Comparison of ENCODE assay signal across 6 cellular contexts in genomic region chr19:43595605-43595998, GRCh38. TPM values are rescaled to one million over a fixed set of nuclear protein-coding genes. Genes with fewer than 3 reads are reported as not detected.
A peak's percentile ranks its signal among the peaks of the same experiment; 100 is the strongest.
DNase-seq lines count a peak whose midpoint lies in the region; ATAC-seq, FAIRE-seq and TF ChIP-seq lines count a peak whose summit lies in the region.

No MANE protein-coding gene starts in this region.

- peak overlapping the region; percentile 54; the same call in 1 of the 2 replicates for H3K23ac ChIP-seq in IMR-90 (ENCODE audit: low read depth, low read length)

- H4K8ac ChIP-seq in IMR-90 (ENCODE audit: low read depth in 2 of 2, low read length in 2 of 2), result peak overlapping the region; percentile 1 to 41; a peak in 1 of 4 replicates

- no peak for TF ChIP-seq RAD21 in IMR-90 (IDR thresholded peaks at IDR 0.05; ENCODE audit: low read length)

- DNase-seq in IMR-90, result no peak
- no peak for DNase-seq in endothelial cell of umbilical vein (ENCODE audit: low read depth, low spot score)
- DNase-seq in dedifferentiated amniotic fluid mesenchymal stem cell (ENCODE audit: extremely low spot score), result no peak

- H3K4ac ChIP-seq in IMR-90 (ENCODE audit: low read depth, low read length), result peak overlapping the region; percentile 23

- peak overlapping the region; percentile 47 for H2BK5ac ChIP-seq in IMR-90 (ENCODE audit: low read depth, low read length, poor library complexity, severe bottlenecking)

- no peak overlapping the region for H3K18ac ChIP-seq in IMR-90 (ENCODE audit: low read depth, low read length)

- peaks cover 27 to 68% of the 10 kb centered on the region in 2 experiments for H3K79me1 ChIP-seq in IMR-90 (ENCODE audit: low read depth in 1 of 2, low read length in 2 of 2)

- no peaks in the 10 kb centered on the region for H3K9me3 ChIP-seq in DOHH2 (ENCODE audit: control insufficient read depth, insufficient read depth, low read length)
- no peaks in the 10 kb centered on the region for H3K9me3 ChIP-seq in IMR-90 (ENCODE audit: control insufficient read depth, insufficient read depth, low read length)
- no peaks in the 10 kb centered on the region for H3K9me3 ChIP-seq in endothelial cell of umbilical vein (replicated peaks; ENCODE audit: control insufficient read depth, insufficient read depth, low read length)
- no peaks in the 10 kb centered on the region for H3K9me3 ChIP-seq in skeletal muscle tissue (ENCODE audit: control insufficient read depth in 3 of 3, low read length in 3 of 3)

- H4K91ac ChIP-seq in IMR-90 (ENCODE audit: insufficient read depth, low read depth, low read length), result peak overlapping the region; percentile 28; the same call in 1 of the 2 replicates

- no peaks in the 10 kb centered on the region for H3K27me3 ChIP-seq in DOHH2 (ENCODE audit: control insufficient read depth, low read length)
- no peaks in the 10 kb centered on the region for H3K27me3 ChIP-seq in IMR-90 (ENCODE audit: control insufficient read depth, insufficient read depth, low read length)
- H3K27me3 ChIP-seq in endothelial cell of umbilical vein (ENCODE audit: control insufficient read depth in 2 of 2, insufficient read depth in 2 of 2, low read length in 2 of 2), result no peaks in the 10 kb centered on the region
- H3K27me3 ChIP-seq in skeletal muscle tissue (ENCODE audit: control insufficient read depth in 3 of 3, insufficient read depth in 3 of 3, low read length in 3 of 3), result no peaks in the 10 kb centered on the region

- ATAC-seq in IMR-90 (ENCODE audit: low read depth), result peak; percentile 9
- ATAC-seq in HG02973 (IDR thresholded peaks at IDR 0.05; ENCODE audit: unreplicated experiment), result no peak

- TSS peak; percentile 30 for BruUV-seq in IMR-90 (replicated peaks; lab: Mats Ljungman, UMichigan)
- TSS peak; percentile 64 for BruUV-seq in endothelial cell of umbilical vein (replicated peaks; lab: Mats Ljungman, UMichigan)

- H3K4me2 ChIP-seq in DOHH2 (ENCODE audit: low read length), result peak overlapping the region; percentile 90
- H3K4me2 ChIP-seq in IMR-90 (ENCODE audit: low read depth, low read length), result peak overlapping the region; percentile 86
- H3K4me2 ChIP-seq in endothelial cell of umbilical vein (ENCODE audit: insufficient read depth, low read length), result peak overlapping the region; percentile 26

- no peak for TF ChIP-seq CTCF in DOHH2 (IDR thresholded peaks at IDR 0.05; ENCODE audit: low read depth, low read length, poor library complexity, severe bottlenecking)
- TF ChIP-seq CTCF in IMR-90 (conservative IDR thresholded peaks at IDR 0.05; ENCODE audit: low read depth, low read length), result no peak
- TF ChIP-seq CTCF in endothelial cell of umbilical vein (IDR thresholded peaks at IDR 0.05; ENCODE audit: extremely low read depth in 1 of 2, insufficient read depth in 1 of 2, low read depth in 1 of 2, low read length in 2 of 2), result no peak

- H2BK15ac ChIP-seq in IMR-90 (ENCODE audit: low read depth, low read length), result no peak overlapping the region

- H3K9ac ChIP-seq in IMR-90 (ENCODE audit: low read depth, low read length) (peak overlapping the region; percentile 69), endothelial cell of umbilical vein (replicated peaks; ENCODE audit: extremely low read depth, insufficient read depth, low read length) (peak overlapping the region; percentile 94), skeletal muscle tissue (ENCODE audit: low read depth in 1 of 3, low read length in 3 of 3) (peak overlapping the region; percentile 86 to 91 (median 87))

- H3K79me2 ChIP-seq in DOHH2 (ENCODE audit: control insufficient read depth, low read length) (peaks cover 57% of the 10 kb centered on the region), endothelial cell of umbilical vein (ENCODE audit: control insufficient read depth, insufficient read depth, low read length) (peaks cover 40% of the 10 kb centered on the region)

- no peaks in the 10 kb centered on the region for H3K9me2 ChIP-seq in DOHH2 (replicated peaks; ENCODE audit: control insufficient read depth, low read length)

- in situ Hi-C loops in IMR-90 (cut with MboI; ENCODE audit: low sequenced_read_pairs), result no loop called here

- H2BK120ac ChIP-seq in IMR-90 (ENCODE audit: low read depth, low read length), result no peak overlapping the region

- peak overlapping the region; percentile 64 for H3K14ac ChIP-seq in IMR-90 (replicated peaks; ENCODE audit: low read depth, low read length)

- H3K56ac ChIP-seq in IMR-90 (ENCODE audit: extremely low read depth, insufficient read depth, low read length), result peak overlapping the region; percentile 80

- H2BK20ac ChIP-seq in IMR-90 (ENCODE audit: low read depth, low read length), result no peak overlapping the region

- no peaks in the 10 kb centered on the region for H3K9me1 ChIP-seq in IMR-90 (ENCODE audit: insufficient read depth, low read length)
- no peaks in the 10 kb centered on the region for H3K9me1 ChIP-seq in endothelial cell of umbilical vein (replicated peaks; ENCODE audit: control insufficient read depth, extremely low read depth, insufficient read depth, low read length)

- H3K36me3 ChIP-seq in DOHH2 (ENCODE audit: control insufficient read depth, low read length), result peaks cover 49% of the 10 kb centered on the region
- peaks cover 37% of the 10 kb centered on the region for H3K36me3 ChIP-seq in IMR-90 (ENCODE audit: control insufficient read depth, insufficient read depth, low read length)
- H3K36me3 ChIP-seq in endothelial cell of umbilical vein (ENCODE audit: control insufficient read depth in 2 of 2, extremely low read depth in 1 of 2, insufficient read depth in 2 of 2, low read length in 2 of 2), result peaks cover 12 to 28% of the 10 kb centered on the region in 2 experiments
- peaks cover 28 to 38% (median 32%) of the 10 kb centered on the region in 3 donors for H3K36me3 ChIP-seq in skeletal muscle tissue (ENCODE audit: control insufficient read depth in 3 of 3, insufficient read depth in 3 of 3, low read length in 3 of 3)

- POLR2A ChIA-PET in IMR-90 (lab: Charles Lee; ENCODE audit: unreplicated experiment) (interaction anchor here (1.0 kb wide), 1 partner anchor 159 kb away, joined by 3 read pairs; the partner anchor contains the start of gene SMG9), endothelial cell of umbilical vein (lab: Charles Lee) (interaction anchor here (0.7 to 0.9 kb wide), 2 partner anchors 36 to 73 kb away, joined by 3 to 6 read pairs; no protein-coding TSS in a partner anchor)

- FAIRE-seq in endothelial cell of umbilical vein (lab: Jason Lieb, UNC), result no peak

- dilution Hi-C loops in IMR-90 (cut with HindIII; ENCODE audit: low sequenced_read_pairs, unreplicated experiment), result no loop called here
- dilution Hi-C loops in endothelial cell of umbilical vein (cut with MboI; ENCODE audit: extremely low pct_ligation_motif_present, low sequenced_read_pairs), result no loop called here

- H3F3A ChIP-seq in DOHH2 (ENCODE audit: control insufficient read depth, insufficient read depth), result no peaks in the 10 kb centered on the region

- peak overlapping the region; percentile 98 for H2AFZ ChIP-seq in IMR-90 (replicated peaks; ENCODE audit: low read length, poor library complexity)
- peak overlapping the region; percentile 2 for H2AFZ ChIP-seq in endothelial cell of umbilical vein (ENCODE audit: low read depth, low read length)

- TF ChIP-seq POLR2A in IMR-90 (IDR thresholded peaks at IDR 0.05; ENCODE audit: low read depth, low read length) (no peak), endothelial cell of umbilical vein (IDR thresholded peaks at IDR 0.05; ENCODE audit: low read depth, low read length) (no peak)

- H3K4me3 ChIP-seq in DOHH2 (ENCODE audit: low read length), result peak overlapping the region; percentile 83
- H3K4me3 ChIP-seq in IMR-90 (ENCODE audit: insufficient read depth, low read depth, low read length), result peak overlapping the region; percentile 54
- peak overlapping the region; percentile 69 to 74 (median 72) for H3K4me3 ChIP-seq in endothelial cell of umbilical vein (replicated peaks in 1 of 3; ENCODE audit: insufficient read depth in 1 of 3, low read depth in 1 of 3, low read length in 3 of 3)
- peak overlapping the region; percentile 82 to 94 (median 85) for H3K4me3 ChIP-seq in skeletal muscle tissue (ENCODE audit: low read length in 3 of 3)

- no peak overlapping the region for H4K5ac ChIP-seq in IMR-90 (ENCODE audit: low read depth, low read length)

- peak overlapping the region; percentile 98 for H2AK9ac ChIP-seq in IMR-90 (replicated peaks; ENCODE audit: low read depth, low read length, poor library complexity)

- H4K20me1 ChIP-seq in DOHH2 (ENCODE audit: control insufficient read depth, insufficient read depth, low read depth, low read length) (no peaks in the 10 kb centered on the region), IMR-90 (ENCODE audit: insufficient read depth, low read length) (no peaks in the 10 kb centered on the region), endothelial cell of umbilical vein (replicated peaks; ENCODE audit: control insufficient read depth, extremely low read depth, insufficient read depth, low read length) (no peaks in the 10 kb centered on the region)

- WGBS in IMR-90 (ENCODE audit: extremely low coverage in 2 of 2, insufficient read length in 1 of 2), 2 experiments, result no CpG with 5 or more reads among the region's 18 CpGs

- H2AK5ac ChIP-seq in IMR-90 (ENCODE audit: low read depth, low read length), result 0 out of 2 replicates have a peak overlapping the region, but pooled peaks have one; percentile 12

- H3K4me1 ChIP-seq in DOHH2 (ENCODE audit: control insufficient read depth, low read length) (peaks cover 18% of the 10 kb centered on the region), IMR-90 (ENCODE audit: control insufficient read depth, insufficient read depth, low read length) (peaks cover 9% of the 10 kb centered on the region), endothelial cell of umbilical vein (ENCODE audit: control insufficient read depth, extremely low read depth, insufficient read depth, low read length) (peaks cover 24% of the 10 kb centered on the region), skeletal muscle tissue (ENCODE audit: control insufficient read depth in 3 of 3, insufficient read depth in 3 of 3, low read length in 3 of 3) (peaks cover 32 to 48% (median 37%) of the 10 kb centered on the region in 3 donors)

- H3K27ac ChIP-seq in DOHH2 (ENCODE audit: low read depth, low read length) (peak overlapping the region; percentile 33), IMR-90 (ENCODE audit: insufficient read depth, low read length) (peak overlapping the region; percentile 56), endothelial cell of umbilical vein (ENCODE audit: insufficient read depth, low read depth, low read length) (peak overlapping the region; percentile 71), skeletal muscle tissue (ENCODE audit: low read depth, low read length) (peak overlapping the region; percentile 99)

- intact Hi-C loops in IMR-90 (cut with micrococcal nuclease), result loop anchor here (2.0 kb wide), 2 partner anchors 35 to 61 kb away; no protein-coding TSS in a partner anchor
- intact Hi-C loops in endothelial cell of umbilical vein (cut with micrococcal nuclease), result loop anchor here (1.0 kb wide), 1 partner anchor 148 kb away; no protein-coding TSS in a partner anchor

- CTCF ChIA-PET in IMR-90 (lab: Yijun Ruan, JAX) (interaction anchor here (4.5 kb wide), 1 partner anchor 39 kb away, joined by 29 read pairs; no protein-coding TSS in a partner anchor), endothelial cell of umbilical vein (lab: Charles Lee) (interaction anchor here (0.6 to 5.7 kb wide), 18 partner anchors 10 to 214 kb away, joined by 3 to 158 read pairs (median 4); partner anchors contain the start of genes PINLYP, XRCC1 and ZNF575)

RNA-seq across cellular contexts. Expression of gene IRGQ, which starts 0.3 kb away (rescaled TPM):
- total RNA-seq in IMR-90 (2012; rRNA removed) (9.0 and 10.8 TPM in 2 replicates), endothelial cell of umbilical vein (33.2 and 34.1 TPM in 2 replicates), skeletal muscle tissue (24.5 TPM)
- polyA plus RNA-seq in IMR-90 (2012; rRNA removed) (6.8 and 9.9 TPM in 2 replicates), endothelial cell of umbilical vein (15.8 and 16.0 TPM in 2 replicates)
- 4.8 and 5.9 TPM in 2 replicates for polyA plus RNA-seq in IMR-90 (2012; cell fraction: cytosol; rRNA removed)
- polyA plus RNA-seq in IMR-90 (2012; cell fraction: nucleus; rRNA removed; ENCODE audit: low replicate concordance), result 24.0 and 30.1 TPM in 2 replicates
- polyA plus RNA-seq in endothelial cell of umbilical vein (2011; cell fraction: cytosol; rRNA removed), result 14.4 and 14.7 TPM in 2 replicates
- 15.9 and 18.4 TPM in 2 replicates for polyA plus RNA-seq in endothelial cell of umbilical vein (2011; cell fraction: nucleus; rRNA removed)
- polyA plus RNA-seq in endothelial cell of umbilical vein (2012), result 6.1 and 6.9 TPM in 2 replicates
- 33.0 and 35.5 TPM in 2 replicates for polyA minus RNA-seq in endothelial cell of umbilical vein
- polyA minus RNA-seq in endothelial cell of umbilical vein (2011; cell fraction: cytosol; rRNA and poly(A)+ RNA removed), result 5.2 TPM
- 9.2 and 11.1 TPM in 2 replicates for polyA minus RNA-seq in endothelial cell of umbilical vein (2011; cell fraction: nucleus; rRNA and poly(A)+ RNA removed)

RNA-seq across cellular contexts. Expression of gene ZNF576, which starts 0.8 kb away (rescaled TPM):
- 8.6 and 13.8 TPM in 2 replicates for total RNA-seq in IMR-90 (2012; rRNA removed)
- 19.5 and 24.9 TPM in 2 replicates for polyA plus RNA-seq in IMR-90 (2012; rRNA removed)
- 15.5 and 19.7 TPM in 2 replicates for polyA plus RNA-seq in IMR-90 (2012; cell fraction: cytosol; rRNA removed)
- 8.5 and 11.8 TPM in 2 replicates for polyA plus RNA-seq in IMR-90 (2012; cell fraction: nucleus; rRNA removed; ENCODE audit: low replicate concordance)
- total RNA-seq in endothelial cell of umbilical vein, result 19.5 and 20.3 TPM in 2 replicates
- polyA plus RNA-seq in endothelial cell of umbilical vein, result 27.7 and 38.3 TPM in 2 replicates
- polyA plus RNA-seq in endothelial cell of umbilical vein (2011; cell fraction: cytosol; rRNA removed), result 15.7 and 19.2 TPM in 2 replicates
- polyA plus RNA-seq in endothelial cell of umbilical vein (2011; cell fraction: nucleus; rRNA removed), result 6.8 and 7.3 TPM in 2 replicates
- 14.8 and 16.0 TPM in 2 replicates for polyA plus RNA-seq in endothelial cell of umbilical vein (2012)
- polyA minus RNA-seq in endothelial cell of umbilical vein, result 6.9 and 8.5 TPM in 2 replicates
- polyA minus RNA-seq in endothelial cell of umbilical vein (2011; cell fraction: cytosol; rRNA and poly(A)+ RNA removed), result 5.0 TPM
- 6.8 and 9.3 TPM in 2 replicates for polyA minus RNA-seq in endothelial cell of umbilical vein (2011; cell fraction: nucleus; rRNA and poly(A)+ RNA removed)
- 6.8 TPM for total RNA-seq in skeletal muscle tissue

RNA-seq across cellular contexts. Expression of gene SRRM5, which starts 16.3 kb away (rescaled TPM):
- total RNA-seq in IMR-90 (2012; rRNA removed) (not detected in 2 replicates), endothelial cell of umbilical vein (0.27 and 0.32 TPM in 2 replicates), skeletal muscle tissue (not detected)
- polyA plus RNA-seq in IMR-90 (2012; rRNA removed) (0.10 TPM in 2 replicates), endothelial cell of umbilical vein (0.13 and 0.17 TPM in 2 replicates)
- 0.02 TPM in 1 of 2 replicates, not detected in the other for polyA plus RNA-seq in IMR-90 (2012; cell fraction: cytosol; rRNA removed)
- polyA plus RNA-seq in IMR-90 (2012; cell fraction: nucleus; rRNA removed; ENCODE audit: low replicate concordance), result 0.47 and 1.0 TPM in 2 replicates
- 0.08 and 0.13 TPM in 2 replicates for polyA plus RNA-seq in endothelial cell of umbilical vein (2011; cell fraction: cytosol; rRNA removed)
- 0.76 and 0.88 TPM in 2 replicates for polyA plus RNA-seq in endothelial cell of umbilical vein (2011; cell fraction: nucleus; rRNA removed)
- 0.20 and 0.37 TPM in 2 replicates for polyA plus RNA-seq in endothelial cell of umbilical vein (2012)
- 0.15 and 0.22 TPM in 2 replicates for polyA minus RNA-seq in endothelial cell of umbilical vein
- polyA minus RNA-seq in endothelial cell of umbilical vein (2011; cell fraction: cytosol; rRNA and poly(A)+ RNA removed), result not detected
- polyA minus RNA-seq in endothelial cell of umbilical vein (2011; cell fraction: nucleus; rRNA and poly(A)+ RNA removed), result 0.29 and 0.34 TPM in 2 replicates

RNA-seq across cellular contexts. Expression of gene PINLYP, which starts 20.0 kb away (rescaled TPM):
- total RNA-seq in IMR-90 (2012; rRNA removed) (0.54 and 0.83 TPM in 2 replicates), endothelial cell of umbilical vein (2.6 and 5.5 TPM in 2 replicates), skeletal muscle tissue (6.8 TPM)
- polyA plus RNA-seq in IMR-90 (2012; rRNA removed) (1.0 and 1.4 TPM in 2 replicates), endothelial cell of umbilical vein (4.8 and 5.5 TPM in 2 replicates)
- polyA plus RNA-seq in IMR-90 (2012; cell fraction: cytosol; rRNA removed), result 1.0 and 1.5 TPM in 2 replicates
- 2.4 and 3.2 TPM in 2 replicates for polyA plus RNA-seq in IMR-90 (2012; cell fraction: nucleus; rRNA removed; ENCODE audit: low replicate concordance)
- polyA plus RNA-seq in endothelial cell of umbilical vein (2011; cell fraction: cytosol; rRNA removed), result 3.4 and 3.8 TPM in 2 replicates
- polyA plus RNA-seq in endothelial cell of umbilical vein (2011; cell fraction: nucleus; rRNA removed), result 8.2 and 11.9 TPM in 2 replicates
- polyA plus RNA-seq in endothelial cell of umbilical vein (2012), result 4.2 and 4.6 TPM in 2 replicates
- polyA minus RNA-seq in endothelial cell of umbilical vein, result 1.7 and 2.9 TPM in 2 replicates
- polyA minus RNA-seq in endothelial cell of umbilical vein (2011; cell fraction: cytosol; rRNA and poly(A)+ RNA removed), result not detected
- polyA minus RNA-seq in endothelial cell of umbilical vein (2011; cell fraction: nucleus; rRNA and poly(A)+ RNA removed), result 2.2 and 3.0 TPM in 2 replicates

RNA-seq across cellular contexts. Expression of gene XRCC1, which starts 20.3 kb away (rescaled TPM):
- total RNA-seq in IMR-90 (2012; rRNA removed) (12.2 and 12.5 TPM in 2 replicates), endothelial cell of umbilical vein (37.3 and 39.3 TPM in 2 replicates), skeletal muscle tissue (7.3 TPM)
- polyA plus RNA-seq in IMR-90 (2012; rRNA removed) (21.3 and 25.9 TPM in 2 replicates), endothelial cell of umbilical vein (24.2 and 29.5 TPM in 2 replicates)
- 18.9 and 21.7 TPM in 2 replicates for polyA plus RNA-seq in IMR-90 (2012; cell fraction: cytosol; rRNA removed)
- 14.3 and 17.2 TPM in 2 replicates for polyA plus RNA-seq in IMR-90 (2012; cell fraction: nucleus; rRNA removed; ENCODE audit: low replicate concordance)
- polyA plus RNA-seq in endothelial cell of umbilical vein (2011; cell fraction: cytosol; rRNA removed), result 35.7 and 40.1 TPM in 2 replicates
- polyA plus RNA-seq in endothelial cell of umbilical vein (2011; cell fraction: nucleus; rRNA removed), result 27.2 and 27.3 TPM in 2 replicates
- polyA plus RNA-seq in endothelial cell of umbilical vein (2012), result 23.8 and 27.2 TPM in 2 replicates
- polyA minus RNA-seq in endothelial cell of umbilical vein, result 21.8 and 30.7 TPM in 2 replicates
- polyA minus RNA-seq in endothelial cell of umbilical vein (2011; cell fraction: cytosol; rRNA and poly(A)+ RNA removed), result 18.7 TPM
- 18.8 and 22.2 TPM in 2 replicates for polyA minus RNA-seq in endothelial cell of umbilical vein (2011; cell fraction: nucleus; rRNA and poly(A)+ RNA removed)

Comparison
In these comparisons a context has a peak if more than half of its experiments do, and no peak if none do; other contexts are left out.
1. H3K27ac ChIP-seq: peak in every context shown above with its lines; median percentile 99 in skeletal muscle tissue; 71 in endothelial cell of umbilical vein; 56 in IMR-90; 33 in DOHH2.
2. H3K4me2 ChIP-seq: peak in every context shown above with its lines; median percentile 90 in DOHH2; 86 in IMR-90; 26 in endothelial cell of umbilical vein.